In genomic region chr5:177293819-177294581, GRCh38 we compare ENCODE assay signal across 15 cellular contexts. TPM values are rescaled to one million over a fixed set of nuclear protein-coding genes. Genes with fewer than 3 reads are reported as not detected.
DNase-seq lines count a peak whose midpoint lies in the region; ATAC-seq and TF ChIP-seq lines count a peak whose summit lies in the region.
"Had no signal": no experiment of that assay in that cellular context is flagged by ENCODE, and none has a peak within 500 bp of the region (broad histone marks: within the 10 kb centered on the region; RNA-seq: fewer than 3 reads in every experiment).

No MANE protein-coding gene starts in this region.

- no peak for TF ChIP-seq CTCF in neural crest cell (conservative IDR thresholded peaks at IDR 0.05)

- CTCF ChIA-PET in T-cell (lab: Charles Lee), result interaction anchor here in 1 of 2 donors (0.6 kb wide), 1 partner anchor 22 kb away, joined by 4 read pairs; no protein-coding TSS in a partner anchor

- no peak for DNase-seq in stimulated activated naive CD8-positive, alpha-beta T cell treated with anti-CD3 and anti-CD28 coated beads, Interleukin-15, amount 100 ng/mL, for 72 hours
- DNase-seq in stimulated activated naive CD8-positive, alpha-beta T cell treated with anti-CD3 and anti-CD28 coated beads, Interleukin-15, Interleukin-2, amounts not matched to agents 100 U/mL and 50 U/mL, for 24 hours, result no peak
- DNase-seq in T-cell, result no peak
- DNase-seq in neural crest cell (ENCODE audit: low read depth, low spot score), result no peak
- DNase-seq in NCI-H1694 (lab: John Stamatoyannopoulos, UW), result no peak
- DNase-seq: Karpas-422, MV-4-11, NCI-H1105 treated with DMSO at 0.1 percent for 48 hours, NCI-H2081, NCI-H2171, NCI-H526, OCI-M1, SHP77 had no signal

- H3K36me3 Mint-ChIP-seq in T-cell, result peaks cover 50% of the 10 kb centered on the region
- H3K36me3 Mint-ChIP-seq in neural crest cell (ENCODE audit: low read depth), result peaks cover 24% of the 10 kb centered on the region

- no peaks in the 10 kb centered on the region for H3K27me3 Mint-ChIP-seq in stimulated activated naive CD8-positive, alpha-beta T cell treated with anti-CD3 and anti-CD28 coated beads, Interleukin-15, amount 100 ng/mL, for 72 hours
- H3K27me3 Mint-ChIP-seq in T-cell (no peaks in the 10 kb centered on the region), neural crest cell (ENCODE audit: low read depth) (no peaks in the 10 kb centered on the region)

- peaks cover 42% of the 10 kb centered on the region for H3K4me1 Mint-ChIP-seq in stimulated activated naive CD8-positive, alpha-beta T cell treated with anti-CD3 and anti-CD28 coated beads, Interleukin-15, amount 100 ng/mL, for 72 hours
- H3K4me1 Mint-ChIP-seq in T-cell, result peaks cover 27 to 35% (median 31%) of the 10 kb centered on the region in 3 donors
- H3K4me1 Mint-ChIP-seq in neural crest cell, result peaks cover 4% of the 10 kb centered on the region

- ATAC-seq in stimulated activated naive CD8-positive, alpha-beta T cell treated with anti-CD3 and anti-CD28 coated beads, Interleukin-15, amount 100 ng/mL, for 72 hours, result no peak
- no peak for ATAC-seq in stimulated activated naive CD8-positive, alpha-beta T cell treated with anti-CD3 and anti-CD28 coated beads, Interleukin-15, Interleukin-2, amounts not matched to agents 100 U/mL and 50 U/mL, for 24 hours
- ATAC-seq in T-cell (replicated peaks in 1 of 4) (no peak), HG03135 (IDR thresholded peaks at IDR 0.05; ENCODE audit: unreplicated experiment) (no peak), GM21390 (IDR thresholded peaks at IDR 0.05; ENCODE audit: unreplicated experiment) (no peak)

- H3K9me3 Mint-ChIP-seq in stimulated activated naive CD8-positive, alpha-beta T cell treated with anti-CD3 and anti-CD28 coated beads, Interleukin-15, amount 100 ng/mL, for 72 hours, result no peaks in the 10 kb centered on the region
- no peaks in the 10 kb centered on the region for H3K9me3 Mint-ChIP-seq in T-cell
- H3K9me3 Mint-ChIP-seq in neural crest cell, result no peaks in the 10 kb centered on the region

- H3K4me3 Mint-ChIP-seq in stimulated activated naive CD8-positive, alpha-beta T cell treated with anti-CD3 and anti-CD28 coated beads, Interleukin-15, amount 100 ng/mL, for 72 hours, result no peak overlapping the region
- H3K4me3 Mint-ChIP-seq in T-cell (no peak overlapping the region), neural crest cell (no peak overlapping the region)

- peak overlapping the region; percentile 19 to 40 for H3K27ac Mint-ChIP-seq in stimulated activated naive CD8-positive, alpha-beta T cell treated with anti-CD3 and anti-CD28 coated beads, Interleukin-15, amount 100 ng/mL, for 72 hours
- peak overlapping the region; percentile 16 to 43 for H3K27ac Mint-ChIP-seq in T-cell
- H3K27ac Mint-ChIP-seq in neural crest cell (ENCODE audit: unreplicated experiment), result peak overlapping the region; percentile 19

- POLR2A ChIA-PET in T-cell (lab: Charles Lee), result no interaction called here

RNA-seq across cellular contexts. Expression of gene RAB24, which starts 9.5 kb away (rescaled TPM):
- total RNA-seq in T-cell (10 to 100 TPM; 18.2 to 34.0 (median 25.2) TPM), neural crest cell (32.0 and 33.0 TPM in 2 replicates)

RNA-seq across cellular contexts. Expression of gene PRELID1, which starts 9.6 kb away (rescaled TPM):
- 10 to 100 TPM; 52.0 to 84.9 (median 74.5) TPM for total RNA-seq in T-cell
- total RNA-seq in neural crest cell, result 169 and 180 TPM in 2 replicates

RNA-seq across cellular contexts. Expression of gene MXD3, which starts 17.7 kb away (rescaled TPM):
- total RNA-seq in T-cell, result 10 to 100 TPM in 4 of 5 donors, 1 to 10 TPM in 1; 9.3 to 15.2 (median 12.4) TPM
- 36.9 and 40.3 TPM in 2 replicates for total RNA-seq in neural crest cell

RNA-seq across cellular contexts. Expression of gene LMAN2, which starts 57.5 kb away (rescaled TPM):
- total RNA-seq in T-cell, result 100 to 1,000 TPM in 3 of 5 donors, 10 to 100 TPM in 2; 67.2 to 122 (median 106) TPM
- 73.0 and 80.5 TPM in 2 replicates for total RNA-seq in neural crest cell
